In genomic region chr6:31657406-31658157, GRCh38 we compare ENCODE assay signal across 2 cellular contexts.
TF ChIP-seq lines count a peak whose summit lies in the region.

No MANE protein-coding gene starts in this region.

TF ChIP-seq in SK-N-SH, 30 proteins besides CTCF, POLR2A, EP300 and RAD21 (continued from another document):
- TF ChIP-seq TEAD4 (IDR thresholded peaks at IDR 0.05; ENCODE audit: borderline replicate concordance, insufficient read depth): no peak
- TF ChIP-seq ELF1 (IDR thresholded peaks at IDR 0.05): no peak

TF ChIP-seq in SK-N-SH treated with all-trans-retinoic acid at 6 μM for 48 hours, 23 proteins besides CTCF, POLR2A, EP300 and RAD21 (continued from another document):
- TF ChIP-seq POU6F1 (CRISPR knock-in tag; IDR thresholded peaks at IDR 0.05; ENCODE audit: borderline replicate concordance, low read depth): no peak
- no peak for TF ChIP-seq ARNTL (CRISPR knock-in tag; IDR thresholded peaks at IDR 0.05; ENCODE audit: borderline replicate concordance, low read depth)
